Comparison of ENCODE assay signal across 1 cellular context in the genomic region with DNA sequence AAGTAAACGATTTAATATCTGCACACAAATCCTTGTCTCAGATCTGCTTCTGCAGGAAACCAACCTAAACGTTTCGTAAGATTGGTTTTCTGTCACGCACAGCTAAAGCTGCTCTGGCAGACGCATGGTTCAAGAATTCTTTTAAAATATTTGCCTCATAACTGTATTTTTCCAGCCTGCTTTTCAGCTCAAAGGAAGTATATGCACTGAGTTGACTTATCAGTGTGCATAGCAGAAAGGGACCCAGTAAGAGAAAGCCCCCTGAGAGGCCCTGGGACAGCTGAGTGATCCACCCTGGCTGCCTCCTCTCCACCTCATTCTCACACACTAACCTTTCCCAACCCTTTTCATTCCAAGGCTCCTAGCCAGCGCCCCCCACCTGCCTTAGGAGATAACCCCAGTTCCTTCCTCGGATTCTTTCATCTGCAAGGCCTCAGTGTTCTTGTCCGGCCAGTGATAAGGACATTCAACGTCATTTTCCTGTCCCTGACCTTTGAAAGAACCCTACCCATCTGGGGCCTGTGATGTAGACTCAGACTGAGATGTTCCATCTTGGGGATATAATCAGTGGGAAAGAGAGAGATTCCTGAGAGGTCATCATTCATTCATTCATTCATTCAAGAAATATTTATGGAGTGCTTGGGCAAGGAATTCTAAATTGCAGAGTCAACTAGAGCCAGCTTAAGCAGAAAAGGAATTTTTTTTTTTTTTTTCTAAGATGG.
TF ChIP-seq lines count a peak whose summit lies in the region.

No MANE protein-coding gene starts in this region.

TF ChIP-seq in HepG2, 621 proteins besides CTCF, POLR2A, EP300 and RAD21 (continued from another document):
- TF ChIP-seq, protein P1, sequence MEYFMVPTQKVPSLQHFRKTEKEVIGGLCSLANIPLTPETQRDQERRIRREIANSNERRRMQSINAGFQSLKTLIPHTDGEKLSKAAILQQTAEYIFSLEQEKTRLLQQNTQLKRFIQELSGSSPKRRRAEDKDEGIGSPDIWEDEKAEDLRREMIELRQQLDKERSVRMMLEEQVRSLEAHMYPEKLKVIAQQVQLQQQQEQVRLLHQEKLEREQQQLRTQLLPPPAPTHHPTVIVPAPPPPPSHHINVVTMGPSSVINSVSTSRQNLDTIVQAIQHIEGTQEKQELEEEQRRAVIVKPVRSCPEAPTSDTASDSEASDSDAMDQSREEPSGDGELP (IDR thresholded peaks at IDR 0.05; ENCODE audit: borderline replicate concordance, low read depth), result 0 out of 2 replicates have a peak, but pooled peaks have one; percentile 10
- TF ChIP-seq HDAC6 (IDR thresholded peaks at IDR 0.05; ENCODE audit: low read depth, low read length) (no peak), KDM2A (CRISPR knock-in tag; IDR thresholded peaks at IDR 0.05; ENCODE audit: borderline replicate concordance, low read depth) (0 out of 2 replicates have a peak, but pooled peaks have one; percentile 13), ZNF282 (IDR thresholded peaks at IDR 0.05; ENCODE audit: partially characterized antibody) (no peak), TEAD2 (CRISPR knock-in tag; IDR thresholded peaks at IDR 0.05) (no peak), ZNF24 (IDR thresholded peaks at IDR 0.05) (0 out of 2 replicates have a peak, but pooled peaks have one; percentile 27), ZNF556 (CRISPR knock-in tag; IDR thresholded peaks at IDR 0.05; ENCODE audit: borderline replicate concordance) (0 out of 2 replicates have a peak, but pooled peaks have one; percentile 35), ZNF12 (CRISPR knock-in tag; IDR thresholded peaks at IDR 0.05) (0 out of 2 replicates have a peak, but pooled peaks have one; percentile 26)
- TF ChIP-seq, protein P2, sequence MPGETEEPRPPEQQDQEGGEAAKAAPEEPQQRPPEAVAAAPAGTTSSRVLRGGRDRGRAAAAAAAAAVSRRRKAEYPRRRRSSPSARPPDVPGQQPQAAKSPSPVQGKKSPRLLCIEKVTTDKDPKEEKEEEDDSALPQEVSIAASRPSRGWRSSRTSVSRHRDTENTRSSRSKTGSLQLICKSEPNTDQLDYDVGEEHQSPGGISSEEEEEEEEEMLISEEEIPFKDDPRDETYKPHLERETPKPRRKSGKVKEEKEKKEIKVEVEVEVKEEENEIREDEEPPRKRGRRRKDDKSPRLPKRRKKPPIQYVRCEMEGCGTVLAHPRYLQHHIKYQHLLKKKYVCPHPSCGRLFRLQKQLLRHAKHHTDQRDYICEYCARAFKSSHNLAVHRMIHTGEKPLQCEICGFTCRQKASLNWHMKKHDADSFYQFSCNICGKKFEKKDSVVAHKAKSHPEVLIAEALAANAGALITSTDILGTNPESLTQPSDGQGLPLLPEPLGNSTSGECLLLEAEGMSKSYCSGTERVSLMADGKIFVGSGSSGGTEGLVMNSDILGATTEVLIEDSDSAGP (CRISPR knock-in tag; IDR thresholded peaks at IDR 0.05; ENCODE audit: borderline replicate concordance), result no peak
- TF ChIP-seq, protein P3, sequence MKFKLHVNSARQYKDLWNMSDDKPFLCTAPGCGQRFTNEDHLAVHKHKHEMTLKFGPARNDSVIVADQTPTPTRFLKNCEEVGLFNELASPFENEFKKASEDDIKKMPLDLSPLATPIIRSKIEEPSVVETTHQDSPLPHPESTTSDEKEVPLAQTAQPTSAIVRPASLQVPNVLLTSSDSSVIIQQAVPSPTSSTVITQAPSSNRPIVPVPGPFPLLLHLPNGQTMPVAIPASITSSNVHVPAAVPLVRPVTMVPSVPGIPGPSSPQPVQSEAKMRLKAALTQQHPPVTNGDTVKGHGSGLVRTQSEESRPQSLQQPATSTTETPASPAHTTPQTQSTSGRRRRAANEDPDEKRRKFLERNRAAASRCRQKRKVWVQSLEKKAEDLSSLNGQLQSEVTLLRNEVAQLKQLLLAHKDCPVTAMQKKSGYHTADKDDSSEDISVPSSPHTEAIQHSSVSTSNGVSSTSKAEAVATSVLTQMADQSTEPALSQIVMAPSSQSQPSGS (CRISPR knock-in tag; IDR thresholded peaks at IDR 0.05), result no peak
